In genomic region chr3:57030711-57031110, GRCh38 we compare ENCODE assay signal across 14 cellular contexts. TPM values are rescaled to one million over a fixed set of nuclear protein-coding genes. Genes with fewer than 3 reads are reported as not detected.
DNase-seq lines count a peak whose midpoint lies in the region; ATAC-seq and TF ChIP-seq lines count a peak whose summit lies in the region.
"Had no signal": no experiment of that assay in that cellular context is flagged by ENCODE, and none has a peak within 500 bp of the region (broad histone marks: within the 10 kb centered on the region; RNA-seq: fewer than 3 reads in every experiment).

No MANE protein-coding gene starts in this region.

- no peak overlapping the region for H2AK5ac ChIP-seq in mesenchymal stem cell (ENCODE audit: low read length, severe bottlenecking)

- H3K9me3 ChIP-seq in HCT116 (ENCODE audit: control insufficient read depth in 1 of 2, insufficient read depth in 1 of 2, low read depth in 1 of 2, low read length in 2 of 2): no peaks in the 10 kb centered on the region
- H3K9me3 ChIP-seq in OCI-LY7 (ENCODE audit: low read length): no peaks in the 10 kb centered on the region
- no peaks in the 10 kb centered on the region for H3K9me3 ChIP-seq in mesenchymal stem cell (ENCODE audit: control insufficient read depth, low read length)
- H3K9me3 ChIP-seq: SJCRH30 had no signal

- H3K79me1 ChIP-seq in mesenchymal stem cell (replicated peaks; ENCODE audit: low read length, poor library complexity, severe bottlenecking): no peaks in the 10 kb centered on the region

- H3K4me3 ChIP-seq in HCT116 (replicated peaks in 1 of 2; ENCODE audit: low read depth in 1 of 2, low read length in 2 of 2) (no peak overlapping the region), OCI-LY7 (ENCODE audit: low read depth, low read length, poor library complexity, severe bottlenecking) (peak overlapping the region; percentile 54), mesenchymal stem cell (ENCODE audit: insufficient read depth in 1 of 2, low read depth in 1 of 2, low read length in 2 of 2) (no peak overlapping the region)
- H3K4me3 ChIP-seq: PC-9, SJCRH30 had no signal

- H3K36me3 ChIP-seq in HCT116 (ENCODE audit: control insufficient read depth in 1 of 2, insufficient read depth in 2 of 2, low read length in 2 of 2) (no peaks in the 10 kb centered on the region), OCI-LY7 (ENCODE audit: insufficient read depth, low read length) (peaks cover 28% of the 10 kb centered on the region), mesenchymal stem cell (ENCODE audit: control insufficient read depth in 1 of 2, insufficient read depth in 2 of 2, low read depth in 1 of 2, low read length in 2 of 2) (peaks cover 0 to 42% of the 10 kb centered on the region in 2 experiments)

- no peak for TF ChIP-seq RAD21 in HCT116 (IDR thresholded peaks at IDR 0.05; ENCODE audit: low read depth)

- intact Hi-C loops in HCT116 (cut with micrococcal nuclease): no loop called here
- intact Hi-C loops in OCI-LY7 (cut with micrococcal nuclease; ENCODE audit: unreplicated experiment): no loop called here

- H3K9me2 ChIP-seq in HCT116 (ENCODE audit: insufficient read depth): no peaks in the 10 kb centered on the region
- no peaks in the 10 kb centered on the region for H3K9me2 ChIP-seq in OCI-LY7 (ENCODE audit: insufficient read depth, low read length)

- no peaks in the 10 kb centered on the region for H4K20me1 ChIP-seq in HCT116 (ENCODE audit: insufficient read depth)
- no peaks in the 10 kb centered on the region for H4K20me1 ChIP-seq in OCI-LY7 (ENCODE audit: insufficient read depth, low read length)

- no peak overlapping the region for H3K14ac ChIP-seq in mesenchymal stem cell (ENCODE audit: low read length in 2 of 2)

- H2BK120ac ChIP-seq in mesenchymal stem cell (ENCODE audit: low read depth, low read length): no peak overlapping the region

- BruUV-seq in HCT116 (replicated peaks; lab: Mats Ljungman, UMichigan): TSS peak; percentile 10
- BruUV-seq in OCI-LY7 (replicated peaks; lab: Mats Ljungman, UMichigan): no TSS peak

- no peak overlapping the region for H2BK12ac ChIP-seq in mesenchymal stem cell (ENCODE audit: low read length in 2 of 2)

- TF ChIP-seq POLR2A in HCT116 (IDR thresholded peaks at IDR 0.05; ENCODE audit: borderline replicate concordance, extremely low read depth, insufficient read depth, insufficient read length): no peak

- H3K27me3 ChIP-seq in HCT116 (ENCODE audit: insufficient read depth, low read length): no peaks in the 10 kb centered on the region
- H3K27me3 ChIP-seq in mesenchymal stem cell (ENCODE audit: control insufficient read depth in 1 of 2, insufficient read depth in 1 of 2, low read length in 2 of 2): peaks cover 0 to 7% of the 10 kb centered on the region in 2 experiments
- H3K27me3 ChIP-seq: SJCRH30 had no signal

- no peak overlapping the region for H2BK5ac ChIP-seq in mesenchymal stem cell (ENCODE audit: low read depth, low read length, poor library complexity, severe bottlenecking)

- H3K79me2 ChIP-seq in HCT116 (ENCODE audit: insufficient read depth, low read length): no peaks in the 10 kb centered on the region
- H3K79me2 ChIP-seq in OCI-LY7 (ENCODE audit: insufficient read depth, low read depth, low read length): no peaks in the 10 kb centered on the region

- RAD21 ChIA-PET in HCT116 (lab: Charles Lee; ENCODE audit: low non-redundant PET in 1 of 2, low total read pairs in 2 of 2, uncharacterized antibody in 2 of 2, unreplicated experiment in 2 of 2): no interaction called here

- H4K8ac ChIP-seq in mesenchymal stem cell (ENCODE audit: low read length): no peak overlapping the region

- ATAC-seq in HCT116: no peak

- DNase-seq in HCT116 (ENCODE audit: low read depth, low spot score): no peak
- peak; percentile 63 for DNase-seq in OCI-LY7 (ENCODE audit: low spot score)
- DNase-seq in left kidney (ENCODE audit: low read depth, low spot score): peak; percentile 62
- DNase-seq in GM19240 (ENCODE audit: insufficient read length, low spot score): no peak
- no peak for DNase-seq in cerebellum (ENCODE audit: low spot score)
- no peak for DNase-seq in mesenchymal stem cell
- DNase-seq: CD8-positive, alpha-beta memory T cell; NCI-H146; NCI-H2081; PC-9; SJCRH30 had no signal

- POLR2A ChIA-PET in HCT116 (lab: Charles Lee) (no interaction called here), OCI-LY7 (lab: Charles Lee) (interaction anchor here (1.5 kb wide), 1 partner anchor 15 kb away, joined by 3 read pairs; no protein-coding TSS in a partner anchor)

- no peak overlapping the region for H2BK15ac ChIP-seq in mesenchymal stem cell (ENCODE audit: low read depth, poor library complexity, severe bottlenecking)

- H2AFZ ChIP-seq in HCT116 (ENCODE audit: low read depth, low read length, poor library complexity, severe bottlenecking): no peak overlapping the region
- H2AFZ ChIP-seq in OCI-LY7 (ENCODE audit: low read length): peak overlapping the region; percentile 5; the same call in 1 of the 2 replicates
- H2AFZ ChIP-seq in mesenchymal stem cell (ENCODE audit: low read depth, low read length): no peak overlapping the region
- H2AFZ ChIP-seq: PC-9 had no signal

- TF ChIP-seq CTCF in C4-2B (conservative IDR thresholded peaks at IDR 0.05) (no peak), HCT116 (IDR thresholded peaks at IDR 0.05 in 2 of 3, conservative IDR thresholded peaks at IDR 0.05 in 1 of 3; ENCODE audit: borderline replicate concordance in 1 of 3, insufficient read depth in 1 of 3, low read depth in 2 of 3, low read length in 2 of 3) (no peak), OCI-LY7 (conservative IDR thresholded peaks at IDR 0.05; ENCODE audit: low read length) (no peak)

- no peak overlapping the region for H4K91ac ChIP-seq in mesenchymal stem cell (ENCODE audit: low read length)

- H3K18ac ChIP-seq in mesenchymal stem cell (ENCODE audit: low read depth in 1 of 2, low read length in 2 of 2): no peak overlapping the region

- H3K4me2 ChIP-seq in HCT116 (ENCODE audit: low read length) (no peak overlapping the region), OCI-LY7 (ENCODE audit: low read length) (peak overlapping the region; percentile 74), mesenchymal stem cell (ENCODE audit: low read length, poor library complexity, severe bottlenecking) (no peak overlapping the region)
- H3K4me2 ChIP-seq: PC-9 had no signal

- no peak overlapping the region for H3K23ac ChIP-seq in mesenchymal stem cell (ENCODE audit: low read length in 2 of 2)

- no peak overlapping the region for H3K4ac ChIP-seq in mesenchymal stem cell (ENCODE audit: low read depth in 1 of 2, low read length in 2 of 2)

- WGBS in mesenchymal stem cell: 43% methylated on average over 2 of the region's 3 CpGs

- H3K4me1 ChIP-seq in HCT116 (ENCODE audit: control insufficient read depth in 1 of 2, insufficient read depth in 2 of 2, low read length in 2 of 2) (peaks cover 0 to 4% of the 10 kb centered on the region in 2 experiments; a peak in 2 of 4 replicates), OCI-LY7 (ENCODE audit: insufficient read depth, low read length, poor library complexity, severe bottlenecking) (peaks cover 49% of the 10 kb centered on the region), mesenchymal stem cell (ENCODE audit: control insufficient read depth, insufficient read depth, low read depth, low read length) (peaks cover 6% of the 10 kb centered on the region)

- CTCF ChIA-PET in HCT116 (lab: Charles Lee) (no interaction called here), OCI-LY7 (lab: Charles Lee; ENCODE audit: unreplicated experiment) (interaction anchor here (0.5 kb wide), 1 partner anchor 115 kb away, joined by 3 read pairs; no protein-coding TSS in a partner anchor)

- H3K9ac ChIP-seq in HCT116 (ENCODE audit: low read length) (no peak overlapping the region), mesenchymal stem cell (ENCODE audit: low read length) (no peak overlapping the region)

- peak overlapping the region; percentile 14; the same call in 1 of the 2 replicates for H3K27ac ChIP-seq in C4-2B
- no peak overlapping the region for H3K27ac ChIP-seq in HCT116 (ENCODE audit: low read depth, low read length)
- peak overlapping the region; percentile 76 for H3K27ac ChIP-seq in OCI-LY7 (ENCODE audit: low read depth, low read length, poor library complexity, severe bottlenecking)
- H3K27ac ChIP-seq in mesenchymal stem cell (ENCODE audit: low read length, poor library complexity, severe bottlenecking): no peak overlapping the region
- H3K27ac ChIP-seq: HL-60, PC-9 had no signal

TF ChIP-seq in HCT116, 20 proteins besides CTCF, POLR2A, EP300 and RAD21:
- TF ChIP-seq CBX3 (IDR thresholded peaks at IDR 0.05; ENCODE audit: low read depth) (no peak), ATF3 (IDR thresholded peaks at IDR 0.05) (no peak), JUND (IDR thresholded peaks at IDR 0.05) (no peak), ELF1 (IDR thresholded peaks at IDR 0.05; ENCODE audit: borderline replicate concordance, low read depth) (no peak), FOSL1 (IDR thresholded peaks at IDR 0.05; ENCODE audit: low read depth) (no peak), TCF7L2 (IDR thresholded peaks at IDR 0.05; ENCODE audit: borderline replicate concordance, extremely low read depth, insufficient read depth, insufficient read length) (no peak), EGR1 (IDR thresholded peaks at IDR 0.05; ENCODE audit: low read depth) (no peak), MAX (IDR thresholded peaks at IDR 0.05) (no peak), POLR2AphosphoS5 (IDR thresholded peaks at IDR 0.05; ENCODE audit: low read depth, low read length) (no peak)

RNA-seq across cellular contexts. Expression of gene SPATA12, which starts 29.8 kb away (rescaled TPM):
- total RNA-seq in HCT116 (2021; ENCODE audit: unreplicated experiment) (0.22 TPM), OCI-LY7 (2022) (0.13 and 0.20 TPM in 2 replicates), cerebellum (not detected)
- polyA plus RNA-seq in HCT116 (2012): 0.34 and 0.53 TPM in 2 replicates
- total RNA-seq in OCI-LY7 (2014; rRNA removed; shearing (Covaris generic)): not detected in 2 replicates
- not detected for polyA plus RNA-seq in mesenchymal stem cell (2013, experiment 1 of 2)
- 0.03 TPM for polyA plus RNA-seq in mesenchymal stem cell (2013, experiment 2 of 2)
- total RNA-seq: CD8-positive, alpha-beta memory T cell; T-helper 2 cell treated with Interferon-gamma antibody and Interleukin-4, amounts not matched to agents 100 ng/mL and 5 ng/mL, for 36 hours had no signal
- polyA plus RNA-seq: CD8-positive, alpha-beta memory T cell had no signal

Comparison
In these comparisons a context has a peak if more than half of its experiments do, and no peak if none do; other contexts are left out.
1. H3K27ac ChIP-seq: peak in C4-2B (single experiment) and OCI-LY7 (single experiment); none in HCT116 (single experiment) and mesenchymal stem cell (single experiment).
2. DNase-seq: peak in OCI-LY7 (single experiment) and left kidney (single experiment); none in HCT116 (single experiment), GM19240 (single experiment), cerebellum (single experiment) and mesenchymal stem cell (single experiment).